In genomic region chr19:17281391-17282304, GRCh38 we compare ENCODE assay signal across 8 cellular contexts. TPM values are rescaled to one million over a fixed set of nuclear protein-coding genes. Genes with fewer than 3 reads are reported as not detected.
A peak's percentile ranks its signal among the peaks of the same experiment; 100 is the strongest.
DNase-seq lines count a peak whose midpoint lies in the region; ATAC-seq lines count a peak whose summit lies in the region.

TSS of gene ANKLE1 (plus strand) at chr19:17281901. CDS start at chr19:17281921, 20 bp downstream.

- no peaks in the 10 kb centered on the region for H3K9me3 Mint-ChIP-seq in naive B cell

- H3K4me3 ChIP-seq in aorta (ENCODE audit: low read length in 2 of 2): peak within 1 kb of the TSS in 1 of 2 donors; percentile 1

- H3K36me3 Mint-ChIP-seq in naive B cell: peaks cover 0 to 8% of the 10 kb centered on the region in 2 donors

- intact Hi-C loops in aorta (cut with DNase I): loop anchor here (2.0 to 5.0 kb wide), 4 partner anchors 69 to 215 kb away; no protein-coding TSS in a partner anchor

- H3K9me3 ChIP-seq in aorta (ENCODE audit: control insufficient read depth, low read length): no peaks in the 10 kb centered on the region

- H3K4me3 Mint-ChIP-seq in naive B cell: peak within 1 kb of the TSS; percentile 83 to 92 (median 87)

- H3K27ac Mint-ChIP-seq in naive B cell: peak within 1 kb of the TSS in 2 of 6 donors; percentile 36 to 67

- 7 to 8% methylated on average over 66 to 75 of the region's 75 CpGs for WGBS in aorta, 2 donors

- peak; percentile 34 for DNase-seq in ELF-1 (ENCODE audit: low read depth, low spot score)
- DNase-seq in T1000 (lab: John Stamatoyannopoulos, UW): peak; percentile 37
- DNase-seq in effector CD8-positive, alpha-beta T cell (lab: John Stamatoyannopoulos, UW): peak; percentile 16
- DNase-seq in naive B cell: peak; percentile 41
- DNase-seq in aorta: peak in 1 of 2 donors; percentile 76
- no peak for DNase-seq in G401 (ENCODE audit: low spot score)

- no peaks in the 10 kb centered on the region for H3K27me3 ChIP-seq in aorta (ENCODE audit: control insufficient read depth in 1 of 2, insufficient read depth in 2 of 2, low read length in 1 of 2)

- no peaks in the 10 kb centered on the region for H3K27me3 Mint-ChIP-seq in naive B cell

- H3K27ac ChIP-seq in aorta (ENCODE audit: low read depth in 1 of 2, low read length in 2 of 2): no peak within 1 kb of the TSS

- H3K4me1 ChIP-seq in aorta (ENCODE audit: control insufficient read depth in 1 of 2, insufficient read depth in 2 of 2, low read length in 2 of 2): no peaks in the 10 kb centered on the region

- peaks cover 0 to 2% of the 10 kb centered on the region in 2 donors for H3K36me3 ChIP-seq in aorta (ENCODE audit: control insufficient read depth in 1 of 2, insufficient read depth in 2 of 2, low read length in 1 of 2)

- peaks cover 11 to 14% (median 12%) of the 10 kb centered on the region in 3 donors for H3K4me1 Mint-ChIP-seq in naive B cell

- peak; percentile 36 for ATAC-seq in HG02798 (IDR thresholded peaks at IDR 0.05; ENCODE audit: poor library complexity, unreplicated experiment)
- ATAC-seq in naive B cell (ENCODE audit: low read depth in 2 of 2): peak; percentile 56 to 63
- peak; percentile 31 for ATAC-seq in aorta (ENCODE audit: low FRiP score)
- no peak for ATAC-seq in HG03565 (IDR thresholded peaks at IDR 0.05; ENCODE audit: unreplicated experiment)

- in situ Hi-C loops in G401 (cut with HindIII; ENCODE audit: low sequenced_read_pairs): no loop called here

RNA-seq across cellular contexts. Expression of gene ANKLE1, which starts in this region (rescaled TPM):
- 1 to 10 TPM in 5 of 6 donors, not detected in 1; 1.6 to 3.1 (median 1.9) TPM for polyA plus RNA-seq in naive B cell (ENCODE audit: low read depth in 6 of 6)
- 1 to 10 TPM in 1 of 2 donors, under 1 TPM in 1; 0.71 to 1.0 TPM for total RNA-seq in aorta
- polyA plus RNA-seq in aorta: under 1 TPM in 1 of 2 donors, not detected in 1; 0.95 TPM
- total RNA-seq in G401 (2014; rRNA removed; shearing (Covaris generic)): 0.06 and 1.3 TPM in 2 replicates
